ENCODE assay signal across 8 cellular contexts in genomic region chr2:190088917-190089316, GRCh38.
A peak's percentile ranks its signal among the peaks of the same experiment; 100 is the strongest.
DNase-seq lines count a peak whose midpoint lies in the region; ATAC-seq, FAIRE-seq and TF ChIP-seq lines count a peak whose summit lies in the region.

No MANE protein-coding gene starts in this region.

- FAIRE-seq in D721Med (lab: Jason Lieb, UNC) = peak; percentile 93
- peak; percentile 87 for FAIRE-seq in islet of Langerhans (lab: Jason Lieb, UNC)

- no peaks in the 10 kb centered on the region for H3K27me3 ChIP-seq in brain microvascular endothelial cell (replicated peaks)

- peak; percentile 49 for ATAC-seq in GM19463 (IDR thresholded peaks at IDR 0.05; ENCODE audit: unreplicated experiment)
- no peak for ATAC-seq in HG03457 (IDR thresholded peaks at IDR 0.05; ENCODE audit: unreplicated experiment)

- no peak overlapping the region for H3K27ac ChIP-seq in brain microvascular endothelial cell

- in situ Hi-C loops in brain microvascular endothelial cell (cut with HindIII; ENCODE audit: low pct_ligation_motif_present, low sequenced_read_pairs) = no loop called here

- no peak overlapping the region for H3K4me3 ChIP-seq in brain microvascular endothelial cell (ENCODE audit: low read depth, low read length)

- no peaks in the 10 kb centered on the region for H3K36me3 ChIP-seq in brain microvascular endothelial cell (replicated peaks)

- DNase-seq in D721Med (ENCODE audit: insufficient read length, low spot score) (no peak), LoVo (ENCODE audit: low spot score) (peak; percentile 78), SHP77 treated with DMSO at 0.1 percent for 48 hours (lab: John Stamatoyannopoulos, UW) (peak; percentile 28), brain microvascular endothelial cell (peak; percentile 67)
- DNase-seq in stimulated activated CD4-positive, alpha-beta T cell treated with anti-CD3 and anti-CD28 coated beads, Interleukin-4, amount 100 ng/mL, for 24 hours = peak; percentile 43

- peak; percentile 68 for TF ChIP-seq CTCF in D721Med (IDR thresholded peaks at IDR 0.05; ENCODE audit: insufficient read depth, missing control alignments)
- peak; percentile 75 for TF ChIP-seq CTCF in brain microvascular endothelial cell (IDR thresholded peaks at IDR 0.05; ENCODE audit: low read depth, low read length, missing control alignments)
